In genomic region chr1:29991025-29991424, GRCh38 we compare ENCODE assay signal across 1 cellular context.
TF ChIP-seq lines count a peak whose summit lies in the region.

No MANE protein-coding gene starts in this region.

TF ChIP-seq in HCT116, 20 proteins besides CTCF, POLR2A, EP300 and RAD21 (continued from another document):
- TF ChIP-seq ATF3 (IDR thresholded peaks at IDR 0.05), result no peak
- no peak for TF ChIP-seq REST (IDR thresholded peaks at IDR 0.05; ENCODE audit: low read depth)
- no peak for TF ChIP-seq CEBPB (IDR thresholded peaks at IDR 0.05; ENCODE audit: low read depth)
- no peak for TF ChIP-seq EZH2phosphoT487 (IDR thresholded peaks at IDR 0.05; ENCODE audit: borderline replicate concordance)
- no peak for TF ChIP-seq SP1 (IDR thresholded peaks at IDR 0.05; ENCODE audit: low read depth)
- no peak for TF ChIP-seq POLR2AphosphoS5 (IDR thresholded peaks at IDR 0.05; ENCODE audit: low read depth, low read length)
- TF ChIP-seq ZNF274 (IDR thresholded peaks at IDR 0.05; ENCODE audit: low read depth, low read length), result no peak
- no peak for TF ChIP-seq EGR1 (IDR thresholded peaks at IDR 0.05; ENCODE audit: low read depth)
- no peak for TF ChIP-seq ZBTB33 (IDR thresholded peaks at IDR 0.05; ENCODE audit: extremely low read depth, insufficient replicate concordance, low read length)
- TF ChIP-seq ZFX (IDR thresholded peaks at IDR 0.05), result no peak
- no peak for TF ChIP-seq CBX3 (IDR thresholded peaks at IDR 0.05; ENCODE audit: low read depth)
